In genomic region chr2:201127570-201127969, GRCh38 we compare ENCODE assay signal across 1 cellular context.
A peak's percentile ranks its signal among the peaks of the same experiment; 100 is the strongest.
TF ChIP-seq lines count a peak whose summit lies in the region.

No MANE protein-coding gene starts in this region.

TF ChIP-seq in K562, 482 proteins besides CTCF, POLR2A, EP300 and RAD21 (continued from another document):
- TF ChIP-seq, protein P1, sequence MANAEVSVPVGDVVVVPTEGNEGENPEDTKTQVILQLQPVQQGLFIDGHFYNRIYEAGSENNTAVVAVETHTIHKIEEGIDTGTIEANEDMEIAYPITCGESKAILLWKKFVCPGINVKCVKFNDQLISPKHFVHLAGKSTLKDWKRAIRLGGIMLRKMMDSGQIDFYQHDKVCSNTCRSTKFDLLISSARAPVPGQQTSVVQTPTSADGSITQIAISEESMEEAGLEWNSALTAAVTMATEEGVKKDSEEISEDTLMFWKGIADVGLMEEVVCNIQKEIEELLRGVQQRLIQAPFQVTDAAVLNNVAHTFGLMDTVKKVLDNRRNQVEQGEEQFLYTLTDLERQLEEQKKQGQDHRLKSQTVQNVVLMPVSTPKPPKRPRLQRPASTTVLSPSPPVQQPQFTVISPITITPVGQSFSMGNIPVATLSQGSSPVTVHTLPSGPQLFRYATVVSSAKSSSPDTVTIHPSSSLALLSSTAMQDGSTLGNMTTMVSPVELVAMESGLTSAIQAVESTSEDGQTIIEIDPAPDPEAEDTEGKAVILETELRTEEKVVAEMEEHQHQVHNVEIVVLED (CRISPR knock-in tag; IDR thresholded peaks at IDR 0.05) = no peak
- TF ChIP-seq RBFOX2 (IDR thresholded peaks at IDR 0.05; ENCODE audit: low read depth, low read length) (0 out of 2 replicates have a peak, but pooled peaks have one; percentile 8), CBX2 (IDR thresholded peaks at IDR 0.05; ENCODE audit: insufficient read depth, low read length, poor library complexity, severe bottlenecking) (no peak), C11orf30 (IDR thresholded peaks at IDR 0.05; ENCODE audit: low read depth) (peak; percentile 66), MAFK (IDR thresholded peaks at IDR 0.05; ENCODE audit: low read length) (peak; percentile 30; the same call in 1 of the 2 replicates), DPF2 (IDR thresholded peaks at IDR 0.05) (0 out of 2 replicates have a peak, but pooled peaks have one; percentile 14), ELF1 (tag; IDR thresholded peaks at IDR 0.05) (no peak), PRMT5 (CRISPR knock-in tag; IDR thresholded peaks at IDR 0.05) (no peak), SMAD1 (IDR thresholded peaks at IDR 0.05; ENCODE audit: low read depth, low read length, partially characterized antibody) (no peak), MYNN (IDR thresholded peaks at IDR 0.05) (no peak), MYNN (CRISPR knock-in tag; IDR thresholded peaks at IDR 0.05) (no peak), ZNF589 (CRISPR knock-in tag; IDR thresholded peaks at IDR 0.05; ENCODE audit: low read depth) (no peak), TCFL5 (CRISPR knock-in tag; conservative IDR thresholded peaks at IDR 0.05) (no peak), KLF6 (CRISPR knock-in tag; IDR thresholded peaks at IDR 0.05; ENCODE audit: borderline replicate concordance) (no peak), ZNF695 (CRISPR knock-in tag; IDR thresholded peaks at IDR 0.05) (no peak), ZNF134 (CRISPR knock-in tag; conservative IDR thresholded peaks at IDR 0.05) (no peak), CHD4 (IDR thresholded peaks at IDR 0.05; ENCODE audit: insufficient read depth, insufficient replicate concordance, low read depth, low read length, poor library complexity, severe bottlenecking) (no peak), MLLT1 (IDR thresholded peaks at IDR 0.05) (no peak), DNMT1 (IDR thresholded peaks at IDR 0.05) (no peak), ZNF644 (tag; IDR thresholded peaks at IDR 0.05; ENCODE audit: low read depth) (no peak), RREB1 (CRISPR knock-in tag; IDR thresholded peaks at IDR 0.05) (no peak), E2F1 (CRISPR knock-in tag; IDR thresholded peaks at IDR 0.05) (no peak)
- TF ChIP-seq, protein P2, sequence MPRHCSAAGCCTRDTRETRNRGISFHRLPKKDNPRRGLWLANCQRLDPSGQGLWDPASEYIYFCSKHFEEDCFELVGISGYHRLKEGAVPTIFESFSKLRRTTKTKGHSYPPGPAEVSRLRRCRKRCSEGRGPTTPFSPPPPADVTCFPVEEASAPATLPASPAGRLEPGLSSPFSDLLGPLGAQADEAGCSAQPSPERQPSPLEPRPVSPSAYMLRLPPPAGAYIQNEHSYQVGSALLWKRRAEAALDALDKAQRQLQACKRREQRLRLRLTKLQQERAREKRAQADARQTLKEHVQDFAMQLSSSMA (CRISPR knock-in tag; IDR thresholded peaks at IDR 0.05) = no peak
